In the genomic region with DNA sequence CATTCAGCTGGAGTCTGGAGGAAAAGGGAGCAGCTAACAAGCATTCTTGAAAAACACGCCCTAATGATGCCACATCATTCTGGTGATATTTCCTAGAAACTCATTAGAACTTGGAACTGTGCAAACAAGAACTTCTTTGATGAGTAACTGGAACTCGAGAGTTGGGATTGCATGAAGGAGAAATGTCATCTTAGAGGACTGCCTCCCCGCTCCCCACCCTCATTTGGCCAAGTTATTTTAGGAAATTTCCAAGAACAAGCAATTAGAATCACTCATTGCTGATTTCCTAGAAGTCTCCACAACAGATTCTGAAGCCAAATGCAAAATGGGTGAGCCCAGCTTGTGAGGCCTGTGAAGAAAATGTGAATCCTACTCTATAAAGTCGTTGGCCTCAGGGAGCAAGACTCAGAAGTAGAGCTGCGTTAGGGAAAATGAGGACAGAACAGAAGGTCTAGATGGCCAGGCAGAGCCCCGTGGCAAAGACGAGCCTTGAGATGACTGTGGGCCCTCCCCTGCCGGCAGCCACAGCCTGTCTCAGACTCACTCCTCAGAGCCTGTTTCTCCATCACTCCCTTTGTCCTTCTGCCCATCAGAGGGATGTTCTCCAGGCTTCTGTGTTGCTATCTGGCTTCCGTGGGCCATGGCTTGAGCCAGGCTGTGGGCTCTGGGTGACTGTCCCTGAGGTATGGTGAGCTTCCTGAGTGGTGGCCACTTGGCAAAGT, we compare ENCODE assay signal across 1 cellular context.
TF ChIP-seq lines count a peak whose summit lies in the region.

No MANE protein-coding gene starts in this region.

TF ChIP-seq in IMR-90, 13 proteins besides CTCF, POLR2A, EP300 and RAD21 (continued from another document):
- TF ChIP-seq, protein P1, sequence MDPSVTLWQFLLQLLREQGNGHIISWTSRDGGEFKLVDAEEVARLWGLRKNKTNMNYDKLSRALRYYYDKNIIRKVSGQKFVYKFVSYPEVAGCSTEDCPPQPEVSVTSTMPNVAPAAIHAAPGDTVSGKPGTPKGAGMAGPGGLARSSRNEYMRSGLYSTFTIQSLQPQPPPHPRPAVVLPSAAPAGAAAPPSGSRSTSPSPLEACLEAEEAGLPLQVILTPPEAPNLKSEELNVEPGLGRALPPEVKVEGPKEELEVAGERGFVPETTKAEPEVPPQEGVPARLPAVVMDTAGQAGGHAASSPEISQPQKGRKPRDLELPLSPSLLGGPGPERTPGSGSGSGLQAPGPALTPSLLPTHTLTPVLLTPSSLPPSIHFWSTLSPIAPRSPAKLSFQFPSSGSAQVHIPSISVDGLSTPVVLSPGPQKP (IDR thresholded peaks at IDR 0.05; ENCODE audit: borderline replicate concordance, low read depth, low read length), result no peak
- TF ChIP-seq CEBPB (IDR thresholded peaks at IDR 0.05; ENCODE audit: low read depth, low read length) (no peak), RCOR1 (IDR thresholded peaks at IDR 0.05; ENCODE audit: insufficient replicate concordance, low read length) (no peak), FOS (IDR thresholded peaks at IDR 0.05; ENCODE audit: low read depth, low read length) (no peak), NFE2L2 (IDR thresholded peaks at IDR 0.05; ENCODE audit: low read depth, low read length) (no peak)
